8 cellular contexts compared by ENCODE assay signal in the genomic region with DNA sequence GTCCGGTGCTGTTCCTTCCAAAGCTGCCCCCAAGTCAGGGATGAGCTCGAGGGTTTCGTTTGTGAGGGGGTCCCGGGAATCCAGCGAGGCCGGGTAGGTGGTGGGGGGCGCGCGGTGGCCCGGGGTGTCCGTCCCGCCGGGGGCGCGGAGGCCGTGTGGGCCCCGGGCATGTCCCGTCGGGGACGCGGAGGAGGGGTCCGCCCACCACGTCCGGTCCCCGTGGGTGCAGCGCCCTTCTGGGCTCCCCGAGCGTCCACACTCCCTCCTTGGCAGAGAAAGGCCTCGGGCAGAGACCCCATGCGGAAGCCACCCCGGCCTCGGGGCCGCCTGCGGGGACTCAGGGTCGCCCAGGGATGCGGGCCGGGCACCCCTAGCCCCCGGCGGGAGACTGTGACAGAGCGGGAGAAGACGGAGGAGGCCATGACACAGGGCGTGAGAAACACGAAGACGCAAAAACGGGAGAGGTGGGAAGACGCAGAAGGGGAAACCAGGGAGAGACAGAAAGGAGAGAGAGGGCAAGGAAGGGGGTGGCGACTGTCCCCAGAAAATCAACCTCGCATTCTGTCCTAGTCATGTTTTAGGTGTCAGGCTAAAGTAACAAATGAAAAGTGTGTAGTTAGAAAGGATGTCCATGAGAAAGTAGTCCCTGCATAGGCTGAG. TPM values are rescaled to one million over a fixed set of nuclear protein-coding genes. Genes with fewer than 3 reads are reported as not detected.
DNase-seq lines count a peak whose midpoint lies in the region; ATAC-seq and TF ChIP-seq lines count a peak whose summit lies in the region.

No MANE protein-coding gene starts in this region.

- H3K4me1 ChIP-seq in RWPE2 (ENCODE audit: insufficient read depth, poor library complexity, severe bottlenecking), result peaks cover 7% of the 10 kb centered on the region
- H3K4me1 ChIP-seq in heart left ventricle, result peaks cover 0 to 21% (median 10%) of the 10 kb centered on the region in 12 donors

- intact Hi-C loops in heart left ventricle (cut with DNase I), result loop anchor here in 5 of 10 donors (1.0 to 5.0 kb wide), 6 partner anchors 20 to 98 kb away; partner anchors contain the start of genes ZNF398 (in 4 of the 5), ZNF786 (in 2 of the 5) and PDIA4 (in 1 of the 5)
- intact Hi-C loops in posterior cingulate gyrus (cut with DNase I), result loop anchor here (1.0 to 2.0 kb wide), 2 partner anchors 21 to 36 kb away; partner anchors contain the start of genes ZNF398 and ZNF786

- ATAC-seq in GM19372 (IDR thresholded peaks at IDR 0.05; ENCODE audit: low read depth, unreplicated experiment) (peak; percentile 41), HG03469 (IDR thresholded peaks at IDR 0.05; ENCODE audit: unreplicated experiment) (peak; percentile 21), RWPE2 (ENCODE audit: low read depth) (peak; percentile 47), heart left ventricle (peak; percentile 14 to 77 (median 68))

- H3K27ac ChIP-seq in RWPE2 (ENCODE audit: poor library complexity, severe bottlenecking) (peak overlapping the region; percentile 88), heart left ventricle (peak overlapping the region; percentile 94 to 99 (median 96))

- TF ChIP-seq CTCF in RWPE2 (IDR thresholded peaks at IDR 0.05; ENCODE audit: poor library complexity, severe bottlenecking), result no peak
- TF ChIP-seq CTCF in heart left ventricle (IDR thresholded peaks at IDR 0.05), result no peak

- 0 to 1% (median 1%) methylated on average over 28 to 48 of the region's 48 CpGs for WGBS in heart left ventricle, 4 donors

- DNase-seq in CD1c-positive myeloid dendritic cell (ENCODE audit: extremely low spot score) (peak; percentile 55), RWPE2 (ENCODE audit: low spot score) (no peak), heart left ventricle (peak; percentile 49 to 76 (median 64)), posterior cingulate gyrus (peak; percentile 38 to 93 (median 52)), ureter (ENCODE audit: low spot score) (peak; percentile 67)
- DNase-seq in activated naive CD4-positive, alpha-beta T cell treated with anti-CD3 and anti-CD28 coated beads, Interleukin-2, amount 50 U/mL, for 16 hours, result peak; percentile 73

- H3K27me3 ChIP-seq in RWPE2 (ENCODE audit: insufficient read depth, poor library complexity, severe bottlenecking), result no peaks in the 10 kb centered on the region
- no peaks in the 10 kb centered on the region for H3K27me3 ChIP-seq in heart left ventricle

- peak overlapping the region; percentile 93 for H3K4me3 ChIP-seq in RWPE2 (ENCODE audit: severe bottlenecking)
- H3K4me3 ChIP-seq in heart left ventricle, result peak overlapping the region; percentile 70 to 99 (median 84)

- H3K9me3 ChIP-seq in RWPE2 (ENCODE audit: severe bottlenecking), result peaks cover 3% of the 10 kb centered on the region
- peaks cover 0 to 17% (median 11%) of the 10 kb centered on the region in 12 donors for H3K9me3 ChIP-seq in heart left ventricle

- H3K36me3 ChIP-seq in RWPE2 (ENCODE audit: low read depth) (peaks cover 33% of the 10 kb centered on the region), heart left ventricle (peaks cover 0 to 21% (median 9%) of the 10 kb centered on the region in 9 donors)

- TF ChIP-seq POLR2A in heart left ventricle (IDR thresholded peaks at IDR 0.05), result no peak

RNA-seq across cellular contexts. Expression of gene ZNF425, which starts 0.7 kb away (rescaled TPM):
- total RNA-seq in heart left ventricle (1 to 10 TPM in 3 of 9 donors, under 1 TPM in 6; 0.21 to 1.6 (median 0.92) TPM), ureter (3.0 TPM)
- polyA plus RNA-seq in heart left ventricle, result under 1 TPM; 0.27 to 0.30 TPM

RNA-seq across cellular contexts. Expression of gene ZNF398, which starts 20.5 kb away (rescaled TPM):
- total RNA-seq in heart left ventricle (10 to 100 TPM in 3 of 9 donors, 1 to 10 TPM in 6; 6.5 to 14.4 (median 8.9) TPM), ureter (25.4 TPM)
- 1 to 10 TPM; 2.1 to 4.9 TPM for polyA plus RNA-seq in heart left ventricle

RNA-seq across cellular contexts. Expression of gene ZNF786, which starts 36.3 kb away (rescaled TPM):
- total RNA-seq in heart left ventricle (1 to 10 TPM; 2.2 to 5.3 (median 3.0) TPM), ureter (9.8 TPM)
- 1 to 10 TPM; 1.4 to 2.6 TPM for polyA plus RNA-seq in heart left ventricle
